ENCODE assay signal across 1 cellular context in genomic region chr1:193504920-193505319, GRCh38.
TF ChIP-seq lines count a peak whose summit lies in the region.

No MANE protein-coding gene starts in this region.

TF ChIP-seq in GM23338, 12 proteins besides CTCF, POLR2A, EP300 and RAD21:
- TF ChIP-seq ZNF462 (CRISPR knock-in tag; IDR thresholded peaks at IDR 0.05) (no peak), ZNF331 (CRISPR knock-in tag; IDR thresholded peaks at IDR 0.05; ENCODE audit: low read depth) (no peak)
